23 cellular contexts compared by ENCODE assay signal in genomic region chr2:111944536-111945210, GRCh38. TPM values are rescaled to one million over a fixed set of nuclear protein-coding genes. Genes with fewer than 3 reads are reported as not detected.
A peak's percentile ranks its signal among the peaks of the same experiment; 100 is the strongest.
DNase-seq lines count a peak whose midpoint lies in the region; ATAC-seq, FAIRE-seq and TF ChIP-seq lines count a peak whose summit lies in the region.
"Had no signal": no experiment of that assay in that cellular context is flagged by ENCODE, and none has a peak within 500 bp of the region (broad histone marks: within the 10 kb centered on the region; RNA-seq: fewer than 3 reads in every experiment).

No MANE protein-coding gene starts in this region.

- POLR2A ChIA-PET in HepG2 (lab: Yijun Ruan, JAX) = interaction anchor here (1.6 to 2.7 kb wide), 3 partner anchors 13 to 46 kb away, joined by 8 to 18 read pairs (median 16); partner anchors contain the start of gene MERTK

- TF ChIP-seq POLR2A in HepG2 (IDR thresholded peaks at IDR 0.05; ENCODE audit: insufficient read depth in 1 of 2, low read depth in 2 of 2, low read length in 2 of 2) = no peak

- TF ChIP-seq CTCF in DND-41 (IDR thresholded peaks at IDR 0.05; ENCODE audit: borderline replicate concordance, extremely low read depth, low read length, poor library complexity, severe bottlenecking) (no peak), HepG2 (CRISPR knock-in tag; IDR thresholded peaks at IDR 0.05) (no peak), BE2C (IDR thresholded peaks at IDR 0.05; ENCODE audit: low read depth, low read length) (no peak)

- no peak overlapping the region for H2AFZ ChIP-seq in DND-41 (ENCODE audit: low read depth, low read length)
- no peak overlapping the region for H2AFZ ChIP-seq in HepG2 (ENCODE audit: low read length)
- H2AFZ ChIP-seq: GM23338, neural progenitor cell had no signal

- ATAC-seq in DND-41 (ENCODE audit: insufficient read depth, low read depth) = 0 out of 3 replicates have a peak, but pooled peaks have one; percentile 7
- peak; percentile 92 for ATAC-seq in HepG2
- ATAC-seq: CD8-positive, alpha-beta T cell; GM23338; T-cell had no signal

- H3K9me3 ChIP-seq in DND-41 (ENCODE audit: insufficient read depth, low read length, severe bottlenecking) (no peaks in the 10 kb centered on the region), HepG2 (ENCODE audit: low read length) (no peaks in the 10 kb centered on the region), BE2C (no peaks in the 10 kb centered on the region)
- H3K9me3 ChIP-seq: vagina had no signal

- TF ChIP-seq EP300 in HepG2 (IDR thresholded peaks at IDR 0.05; ENCODE audit: low read depth in 2 of 2, low read length in 2 of 2) (peak in 1 of 2 experiments; percentile 78; a peak in 2 of 4 replicates), HepG2 (CRISPR knock-in tag; IDR thresholded peaks at IDR 0.05; ENCODE audit: borderline replicate concordance) (no peak)

- BruUV-seq in HepG2 (replicated peaks; lab: Mats Ljungman, UMichigan) = no TSS peak

- H3K79me2 ChIP-seq in DND-41 (ENCODE audit: insufficient read depth, low read length) = no peaks in the 10 kb centered on the region
- H3K79me2 ChIP-seq in HepG2 (ENCODE audit: insufficient read depth, low read length) = peaks cover 19% of the 10 kb centered on the region

- no peaks in the 10 kb centered on the region for H3K27me3 ChIP-seq in DND-41 (ENCODE audit: insufficient read depth, low read length, poor library complexity)
- no peaks in the 10 kb centered on the region for H3K27me3 ChIP-seq in HepG2 (ENCODE audit: control insufficient read depth in 1 of 2, insufficient read depth in 2 of 2, low read length in 2 of 2)
- no peaks in the 10 kb centered on the region for H3K27me3 ChIP-seq in BE2C
- H3K27me3 ChIP-seq: neural progenitor cell, vagina had no signal

- H3K4me1 ChIP-seq in DND-41 (ENCODE audit: insufficient read depth, low read length) (no peaks in the 10 kb centered on the region), HepG2 (ENCODE audit: insufficient read depth, low read length) (peaks cover 90% of the 10 kb centered on the region), BE2C (no peaks in the 10 kb centered on the region)

- DNase-seq in NCI-H510A treated with DMSO at 0.1 percent for 48 hours (lab: John Stamatoyannopoulos, UW) = peak; percentile 22
- no peak for DNase-seq in NCI-H510A (lab: John Stamatoyannopoulos, UW)
- no peak for DNase-seq in DND-41
- DNase-seq in RPMI8226 = peak; percentile 38
- DNase-seq in HepG2 (ENCODE audit: low spot score) = peak; percentile 92
- DNase-seq in BE2C = no peak
- no peak for DNase-seq in GOT3 (lab: John Stamatoyannopoulos, UW)
- no peak for DNase-seq in NCI-H1417 treated with DMSO at 0.1 percent for 48 hours (lab: John Stamatoyannopoulos, UW)
- DNase-seq: ACHN; activated CD8-positive, alpha-beta memory T cell treated with anti-CD3 and anti-CD28 coated beads for 24 hours; aorta; CD8-positive, alpha-beta T cell; cerebellar nuclear complex; hippocampal formation; MV-4-11; NCI-H2081 treated with DMSO at 0.1 percent for 48 hours; NCI-H774; retina; T-cell had no signal

- H3K9ac ChIP-seq in DND-41 (ENCODE audit: low read depth, low read length) = no peak overlapping the region
- peak overlapping the region; percentile 21; the same call in 1 of the 2 replicates for H3K9ac ChIP-seq in HepG2 (ENCODE audit: insufficient read depth, low read depth, low read length)
- H3K9ac ChIP-seq: neural progenitor cell had no signal

- CTCF ChIA-PET in HepG2 (lab: Yijun Ruan, JAX; ENCODE audit: low intra/inter-chr PET ratio, low total read pairs) = no interaction called here

- TF ChIP-seq RAD21 in HepG2 (CRISPR knock-in tag; IDR thresholded peaks at IDR 0.05) = no peak

- no peak overlapping the region for H3K4me2 ChIP-seq in DND-41 (ENCODE audit: insufficient read depth, low read length)
- H3K4me2 ChIP-seq in HepG2 (ENCODE audit: low read depth, low read length) = peak overlapping the region; percentile 56
- H3K4me2 ChIP-seq: GM23338, neural progenitor cell had no signal

- intact Hi-C loops in HepG2 (cut with micrococcal nuclease; ENCODE audit: unreplicated experiment) = no loop called here

- H3K36me3 ChIP-seq in DND-41 (ENCODE audit: insufficient read depth, low read length) (no peaks in the 10 kb centered on the region), HepG2 (replicated peaks in 1 of 2; ENCODE audit: control insufficient read depth in 1 of 2, insufficient read depth in 2 of 2, low read length in 2 of 2) (peaks cover 16 to 40% of the 10 kb centered on the region in 2 experiments), BE2C (no peaks in the 10 kb centered on the region)
- H3K36me3 ChIP-seq: neural progenitor cell, vagina had no signal

- H4K20me1 ChIP-seq in DND-41 (ENCODE audit: insufficient read depth, low read length) = no peaks in the 10 kb centered on the region
- no peaks in the 10 kb centered on the region for H4K20me1 ChIP-seq in HepG2 (ENCODE audit: insufficient read depth, low read length)

- 12% methylated on average over 5 of the region's 5 CpGs for WGBS in HepG2 (ENCODE audit: low lambda C conversion rate)

- in situ Hi-C loops in HepG2 (cut with HindIII; ENCODE audit: extremely low pct_ligation_motif_present, low pct_unique_long_range_greater_than_20kb) = no loop called here

- FAIRE-seq in HepG2 (lab: Jason Lieb, UNC) = peak; percentile 89

- H3K4me3 ChIP-seq in DND-41 (ENCODE audit: low read depth in 1 of 2, low read length in 2 of 2) (no peak overlapping the region), HepG2 (replicated peaks in 1 of 3; ENCODE audit: insufficient read depth in 1 of 3, low read depth in 2 of 3, low read length in 3 of 3) (peak overlapping the region in 1 of 3 experiments; percentile 18; a peak in 1 of 6 replicates), BE2C (ENCODE audit: low read depth, low read length) (no peak overlapping the region)
- H3K4me3 ChIP-seq: GM23338, neural progenitor cell, vagina had no signal

- no peak overlapping the region for H3K27ac ChIP-seq in DND-41 (ENCODE audit: low read length)
- peak overlapping the region; percentile 67 for H3K27ac ChIP-seq in HepG2 (ENCODE audit: extremely low read length, insufficient read depth, low read length)
- H3K27ac ChIP-seq: neural progenitor cell, RWPE1, vagina had no signal

TF ChIP-seq in HepG2, 621 proteins besides CTCF, POLR2A, EP300 and RAD21 (continues in another document):
- TF ChIP-seq ZNF792 (CRISPR knock-in tag; IDR thresholded peaks at IDR 0.05) = 0 out of 2 replicates have a peak, but pooled peaks have one; percentile 34
- 0 out of 2 replicates have a peak, but pooled peaks have one; percentile 39 for TF ChIP-seq MIER2 (CRISPR knock-in tag; IDR thresholded peaks at IDR 0.05)
- no peak for TF ChIP-seq MTA3 (CRISPR knock-in tag; IDR thresholded peaks at IDR 0.05)
- TF ChIP-seq ZNF569 (CRISPR knock-in tag; IDR thresholded peaks at IDR 0.05; ENCODE audit: borderline replicate concordance) = no peak
- TF ChIP-seq SOX13 (IDR thresholded peaks at IDR 0.05) = peak; percentile 79
- TF ChIP-seq SOX13 (CRISPR knock-in tag; conservative IDR thresholded peaks at IDR 0.05 in 1 of 2, IDR thresholded peaks at IDR 0.05 in 1 of 2) = peak in 1 of 2 experiments; percentile 97; a peak in 2 of 4 replicates
- TF ChIP-seq ETV5 (CRISPR knock-in tag; IDR thresholded peaks at IDR 0.05; ENCODE audit: borderline replicate concordance) = no peak
- no peak for TF ChIP-seq PAWR (CRISPR knock-in tag; IDR thresholded peaks at IDR 0.05; ENCODE audit: borderline replicate concordance)
- TF ChIP-seq MLLT10 (CRISPR knock-in tag; IDR thresholded peaks at IDR 0.05) = no peak
- TF ChIP-seq KAT8 (CRISPR knock-in tag; IDR thresholded peaks at IDR 0.05) = peak; percentile 11; the same call in 1 of the 2 replicates
- TF ChIP-seq FOXO1 (CRISPR knock-in tag; IDR thresholded peaks at IDR 0.05) = peak; percentile 63; the same call in 1 of the 2 replicates
- TF ChIP-seq ZBTB3 (CRISPR knock-in tag; IDR thresholded peaks at IDR 0.05; ENCODE audit: borderline replicate concordance, low read depth) = no peak
- no peak for TF ChIP-seq HDAC6 (IDR thresholded peaks at IDR 0.05; ENCODE audit: low read depth, low read length)
- no peak for TF ChIP-seq XBP1 (CRISPR knock-in tag; IDR thresholded peaks at IDR 0.05)

RNA-seq across cellular contexts. Expression of gene MERTK, which starts 46.3 kb away (rescaled TPM):
- total RNA-seq in HepG2 (2016; rRNA removed; fragmentation: Illumina TruSeq; extraction: Trizol) = 22.5 and 37.3 TPM in 2 replicates
- total RNA-seq in HepG2 (2016; cell fraction: cytosol; rRNA removed; fragmentation: Illumina TruSeq; extraction: Trizol; ENCODE audit: low read depth) = 9.7 and 10.2 TPM in 2 replicates
- 20.5 and 38.2 TPM in 2 replicates for total RNA-seq in HepG2 (2016; cell fraction: insoluble cytoplasmic fraction; rRNA removed; fragmentation: Illumina TruSeq; extraction: Trizol)
- 9.9 and 11.4 TPM in 2 replicates for total RNA-seq in HepG2 (2016; cell fraction: membrane; rRNA removed; fragmentation: Illumina TruSeq; extraction: Trizol)
- 62.8 and 64.0 TPM in 2 replicates for total RNA-seq in HepG2 (2016; cell fraction: nucleus; rRNA removed; fragmentation: Illumina TruSeq; extraction: Trizol)
- polyA plus RNA-seq in HepG2 (2011; rRNA removed) = 44.7 and 45.5 TPM in 2 replicates
- polyA plus RNA-seq in HepG2 (2011; cell fraction: cytosol; rRNA removed) = 32.3 and 35.9 TPM in 2 replicates
- 74.2 and 85.4 TPM in 2 replicates for polyA plus RNA-seq in HepG2 (2011; cell fraction: nucleus; rRNA removed)
- polyA plus RNA-seq in HepG2 (2012) = 17.2 and 32.7 TPM in 2 replicates
- 1.2 and 1.5 TPM in 2 replicates for polyA plus RNA-seq in HepG2 (2016; cell fraction: cytosol; fragmentation: Illumina TruSeq; extraction: Trizol; ENCODE audit: low read depth)
- 16.7 and 17.4 TPM in 2 replicates for polyA plus RNA-seq in HepG2 (2016; cell fraction: insoluble cytoplasmic fraction; fragmentation: Illumina TruSeq; extraction: Trizol; ENCODE audit: low read depth)
- polyA plus RNA-seq in HepG2 (2016; cell fraction: membrane; fragmentation: Illumina TruSeq; extraction: Trizol; ENCODE audit: low read depth) = 3.4 TPM in 2 replicates
- 67.5 and 78.5 TPM in 2 replicates for polyA plus RNA-seq in HepG2 (2016; cell fraction: nucleus; fragmentation: Illumina TruSeq; extraction: Trizol; ENCODE audit: insufficient read depth, low read depth)
- polyA minus RNA-seq in HepG2 (2011; rRNA and poly(A)+ RNA removed; ENCODE audit: low replicate concordance) = 46.5 TPM in 1 of 2 replicates, not detected in the other
- polyA minus RNA-seq in HepG2 (2011; cell fraction: cytosol; rRNA and poly(A)+ RNA removed) = 24.0 and 26.2 TPM in 2 replicates
- 55.6 and 65.1 TPM in 2 replicates for polyA minus RNA-seq in HepG2 (2011; cell fraction: nucleus; rRNA and poly(A)+ RNA removed)
- 0.73 TPM for polyA plus RNA-seq in BE2C (2012; ENCODE audit: insufficient read depth, insufficient read length, low read depth)

Comparison
In these comparisons a context has a peak if more than half of its experiments do, and no peak if none do; other contexts are left out.
1. DNase-seq: peak in NCI-H510A treated with DMSO at 0.1 percent for 48 hours (single experiment), RPMI8226 (single experiment) and HepG2 (single experiment); none in NCI-H510A (single experiment), DND-41 (single experiment), BE2C (single experiment), GOT3 (single experiment) and NCI-H1417 treated with DMSO at 0.1 percent for 48 hours (single experiment).